Comparison of ENCODE assay signal across 7 cellular contexts in genomic region chr6:44219053-44219814, GRCh38. TPM values are rescaled to one million over a fixed set of nuclear protein-coding genes. Genes with fewer than 3 reads are reported as not detected.
DNase-seq lines count a peak whose midpoint lies in the region; ATAC-seq, FAIRE-seq and TF ChIP-seq lines count a peak whose summit lies in the region.

No MANE protein-coding gene starts in this region.

- H2BK15ac ChIP-seq in H1 (ENCODE audit: low read length) = no peak overlapping the region

- H4K5ac ChIP-seq in H1 (ENCODE audit: insufficient read length, low read depth, low read length) = peak overlapping the region; percentile 47

- no peak overlapping the region for H2AFZ ChIP-seq in H1 (ENCODE audit: low read length)

- H3K9ac ChIP-seq in ES-I3 (ENCODE audit: low read depth, low read length) (peak overlapping the region; percentile 75), HUES48 (ENCODE audit: low read depth, low read length) (peak overlapping the region; percentile 69), SK-N-MC (ENCODE audit: insufficient read length) (peak overlapping the region; percentile 70), H1 (replicated peaks in 1 of 4; ENCODE audit: extremely low read depth in 1 of 4, low read depth in 3 of 4, low read length in 3 of 4) (peak overlapping the region in 3 of 4 experiments; percentile 60 to 76 (median 72); a peak in 6 of 7 replicates)

- peak overlapping the region; percentile 82 for H2BK5ac ChIP-seq in H1 (ENCODE audit: low read depth, low read length)

- peak overlapping the region; percentile 75 for H4K91ac ChIP-seq in H1 (replicated peaks; ENCODE audit: insufficient read length, low read length)

- H3K23me2 ChIP-seq in H1 (ENCODE audit: low read depth, low read length) = peaks cover 10% of the 10 kb centered on the region

- H3K4me3 ChIP-seq in HUES48 (ENCODE audit: low read depth, low read length) (peak overlapping the region; percentile 56), SK-N-MC (peak overlapping the region; percentile 79), H1 (ENCODE audit: extremely low read depth in 1 of 4, insufficient read depth in 2 of 4, low read depth in 3 of 4, low read length in 4 of 4) (peak overlapping the region; percentile 42 to 62 (median 52))

- H2AK5ac ChIP-seq in H1 (ENCODE audit: low read depth, low read length) = peak overlapping the region; percentile 5; the same call in 1 of the 2 replicates

- H3K79me1 ChIP-seq in H1 (ENCODE audit: low read depth, low read length) = no peaks in the 10 kb centered on the region; the same call in 1 of the 2 replicates

- peak in 1 of 2 experiments; percentile 79; a peak in 2 of 3 replicates for TF ChIP-seq POLR2A in H1 (IDR thresholded peaks at IDR 0.05; ENCODE audit: control extremely low read depth in 1 of 2, low read depth in 2 of 2, low read length in 2 of 2)

- H3K36me3 ChIP-seq in ES-I3 (ENCODE audit: insufficient read depth, low read length) (no peaks in the 10 kb centered on the region), HUES48 (ENCODE audit: control insufficient read depth, insufficient read depth, low read length) (no peaks in the 10 kb centered on the region), SK-N-MC (ENCODE audit: insufficient read depth, low read length) (no peaks in the 10 kb centered on the region), H1 (ENCODE audit: control insufficient read depth in 2 of 4, insufficient read depth in 4 of 4, low read length in 3 of 4) (no peaks in the 10 kb centered on the region)

- H3K27ac ChIP-seq in HUES48 (ENCODE audit: low read depth, low read length) (peak overlapping the region; percentile 99), SK-N-MC (peak overlapping the region; percentile 93), H1 (ENCODE audit: low read depth, low read length) (peak overlapping the region; percentile 91), temporal lobe (ENCODE audit: low read depth, low read length) (peak overlapping the region; percentile 45)

- H2BK120ac ChIP-seq in H1 (replicated peaks; ENCODE audit: low read depth, low read length) = peak overlapping the region; percentile 30

- peak; percentile 46 for ATAC-seq in GM19467 (IDR thresholded peaks at IDR 0.05; ENCODE audit: unreplicated experiment)

- H3K4ac ChIP-seq in H1 (replicated peaks; ENCODE audit: insufficient read length, low read depth, low read length) = peak overlapping the region; percentile 63

- CTCF ChIA-PET in H1 (lab: Charles Lee; ENCODE audit: partially characterized antibody) = interaction anchor here (0.6 to 19.4 kb wide), 6 partner anchors 16 to 673 kb away, joined by 3 to 287 read pairs (median 4); no protein-coding TSS in a partner anchor

- H3K56ac ChIP-seq in H1 (replicated peaks; ENCODE audit: insufficient read length, low read depth, low read length) = peak overlapping the region; percentile 83

- peak overlapping the region; percentile 94; the same call in 1 of the 2 replicates for H2BK12ac ChIP-seq in H1 (ENCODE audit: low read depth, low read length)

- no peaks in the 10 kb centered on the region for H3K9me3 ChIP-seq in ES-I3 (ENCODE audit: control insufficient read depth, insufficient read depth, low read length)
- no peaks in the 10 kb centered on the region for H3K9me3 ChIP-seq in HUES48 (ENCODE audit: control insufficient read depth, insufficient read depth, low read length)
- no peaks in the 10 kb centered on the region for H3K9me3 ChIP-seq in SK-N-MC (ENCODE audit: low read depth, low read length)
- H3K9me3 ChIP-seq in H1 (ENCODE audit: insufficient read depth in 2 of 2, low read depth in 1 of 2, low read length in 1 of 2) = no peaks in the 10 kb centered on the region

- H3K27me3 ChIP-seq in HUES48 (ENCODE audit: control insufficient read depth, insufficient read depth, low read length) = no peaks in the 10 kb centered on the region; the same call in 1 of the 2 replicates
- no peaks in the 10 kb centered on the region for H3K27me3 ChIP-seq in H1 (replicated peaks in 1 of 4; ENCODE audit: control insufficient read depth in 3 of 4, extremely low read depth in 1 of 4, insufficient read depth in 3 of 4, low read length in 3 of 4)

- peak in 1 of 2 experiments; percentile 19; a peak in 1 of 4 replicates for TF ChIP-seq RAD21 in H1 (IDR thresholded peaks at IDR 0.05 in 1 of 2, conservative IDR thresholded peaks at IDR 0.05 in 1 of 2; ENCODE audit: low read depth in 2 of 2, low read length in 2 of 2)

- peak in 1 of 2 experiments; percentile 82; a peak in 1 of 3 replicates for TF ChIP-seq EP300 in H1 (IDR thresholded peaks at IDR 0.05; ENCODE audit: borderline replicate concordance in 1 of 2, low read depth in 2 of 2, low read length in 2 of 2)

- peak overlapping the region; percentile 80 for H3K18ac ChIP-seq in H1 (ENCODE audit: extremely low read depth, low read length)

- peaks cover 0 to 3% of the 10 kb centered on the region in 2 experiments; a peak in 2 of 4 replicates for H3K79me2 ChIP-seq in H1 (ENCODE audit: control insufficient read depth in 1 of 2, insufficient read depth in 2 of 2, low read length in 2 of 2)

- no peaks in the 10 kb centered on the region for H4K20me1 ChIP-seq in H1 (replicated peaks in 1 of 2; ENCODE audit: control insufficient read depth in 1 of 2, insufficient read depth in 2 of 2, low read length in 2 of 2)

- TF ChIP-seq CTCF in H1 (IDR thresholded peaks at IDR 0.05; ENCODE audit: control extremely low read depth in 1 of 3, insufficient read depth in 1 of 3, low read depth in 1 of 3, low read length in 3 of 3) = no peak

- no peak overlapping the region for H3K23ac ChIP-seq in H1 (ENCODE audit: insufficient read length)

- peak overlapping the region; percentile 40; the same call in 1 of the 2 replicates for H2BK20ac ChIP-seq in H1 (ENCODE audit: low read length)

- H4K8ac ChIP-seq in H1 (ENCODE audit: extremely low read depth, insufficient read depth, low read length) = peak overlapping the region; percentile 93

- DNase-seq in SK-N-MC (ENCODE audit: low read depth, low spot score) = peak; percentile 35
- DNase-seq in H1 (ENCODE audit: low read depth in 1 of 2, low spot score in 2 of 2) = peak in 1 of 2 experiments; percentile 92
- peak; percentile 87 to 93 for DNase-seq in lung microvascular endothelial cell (ENCODE audit: low read depth in 2 of 2)

- WGBS in H1 (ENCODE audit: extremely low coverage in 1 of 2, insufficient coverage in 1 of 2, insufficient read length in 1 of 2, insufficient replicate concordance in 2 of 2, low coverage in 1 of 2, low lambda C conversion rate in 2 of 2, missing lambda C conversion rate in 1 of 2), 2 experiments = 1% methylated on average over 34 of the region's 45 CpGs; no CpG with 5 or more reads in 1 of the 2 experiments

- H3K4me1 ChIP-seq in ES-I3 (ENCODE audit: insufficient read depth, low read length) = peaks cover 39% of the 10 kb centered on the region
- H3K4me1 ChIP-seq in HUES48 (ENCODE audit: control insufficient read depth, insufficient read depth, low read length) = peaks cover 51% of the 10 kb centered on the region
- peaks cover 24 to 49% (median 32%) of the 10 kb centered on the region in 4 experiments for H3K4me1 ChIP-seq in H1 (replicated peaks in 1 of 4; ENCODE audit: control insufficient read depth in 3 of 4, insufficient read depth in 4 of 4, low read length in 3 of 4)

- H3K4me2 ChIP-seq in H1 (ENCODE audit: insufficient read depth in 1 of 2, low read depth in 2 of 2, low read length in 2 of 2) = peak overlapping the region; percentile 75 to 80

- no peak for FAIRE-seq in H1 (lab: Jason Lieb, UNC)

- POLR2A ChIA-PET in H1 (lab: Charles Lee; ENCODE audit: partially characterized antibody) = interaction anchor here (0.7 to 21.0 kb wide), 19 partner anchors 9 to 103 kb away, joined by 3 to 477 read pairs (median 6); partner anchors contain the start of gene HSP90AB1

- H3K14ac ChIP-seq in H1 (ENCODE audit: insufficient read length) = no peak overlapping the region

RNA-seq across cellular contexts. Expression of gene MYMX, which starts 2.5 kb away (rescaled TPM):
- 4.7 and 5.2 TPM in 2 replicates for total RNA-seq in H1 (2021; fragmentation: NEBNext Ultra II Directional; extraction: Animal tissue kit (Norgen Biotek cat#: 25700))
- 5.3 and 6.9 TPM in 2 replicates for polyA plus RNA-seq in H1 (2011; rRNA removed)
- 6.9 TPM for polyA plus RNA-seq in H1 (2011; cell fraction: cytosol; rRNA removed)
- 8.2 TPM for polyA plus RNA-seq in H1 (2011; cell fraction: nucleus; rRNA removed)
- polyA plus RNA-seq in H1 (2012, experiment 1 of 2) = 7.5 to 8.9 TPM (median 7.9 TPM) in 4 replicates
- polyA plus RNA-seq in H1 (2012, experiment 2 of 2) = 9.3 TPM
- polyA plus RNA-seq in H1 (2013, experiment 1 of 2) = 10.1 TPM
- polyA plus RNA-seq in H1 (2013, experiment 2 of 2) = 10.6 TPM
- polyA minus RNA-seq in H1 (2011; rRNA and poly(A)+ RNA removed) = 3.2 and 3.8 TPM in 2 replicates
- polyA minus RNA-seq in H1 (2011; cell fraction: cytosol; rRNA and poly(A)+ RNA removed) = 5.0 TPM
- 5.1 TPM for polyA minus RNA-seq in H1 (2011; cell fraction: nucleus; rRNA and poly(A)+ RNA removed)
- total RNA-seq in lung microvascular endothelial cell (0.22 TPM in 1 of 2 replicates, not detected in the other), temporal lobe (not detected)

RNA-seq across cellular contexts. Expression of gene SLC29A1, which starts 4.2 kb away (rescaled TPM):
- 187 and 196 TPM in 2 replicates for total RNA-seq in H1 (2021; fragmentation: NEBNext Ultra II Directional; extraction: Animal tissue kit (Norgen Biotek cat#: 25700))
- 558 and 626 TPM in 2 replicates for polyA plus RNA-seq in H1 (2011; rRNA removed)
- polyA plus RNA-seq in H1 (2011; cell fraction: cytosol; rRNA removed) = 409 TPM
- 636 TPM for polyA plus RNA-seq in H1 (2011; cell fraction: nucleus; rRNA removed)
- 210 to 268 TPM (median 256 TPM) in 4 replicates for polyA plus RNA-seq in H1 (2012, experiment 1 of 2)
- 267 TPM for polyA plus RNA-seq in H1 (2012, experiment 2 of 2)
- polyA plus RNA-seq in H1 (2013, experiment 1 of 2) = 396 TPM
- 418 TPM for polyA plus RNA-seq in H1 (2013, experiment 2 of 2)
- 456 and 664 TPM in 2 replicates for polyA minus RNA-seq in H1 (2011; rRNA and poly(A)+ RNA removed)
- 124 TPM for polyA minus RNA-seq in H1 (2011; cell fraction: cytosol; rRNA and poly(A)+ RNA removed)
- 168 TPM for polyA minus RNA-seq in H1 (2011; cell fraction: nucleus; rRNA and poly(A)+ RNA removed)
- total RNA-seq in lung microvascular endothelial cell = 25.3 and 28.6 TPM in 2 replicates
- 5.4 TPM for total RNA-seq in temporal lobe

RNA-seq across cellular contexts. Expression of gene HSP90AB1, which starts 27.7 kb away (rescaled TPM):
- total RNA-seq in H1 (2021; fragmentation: NEBNext Ultra II Directional; extraction: Animal tissue kit (Norgen Biotek cat#: 25700)) = 2,224 and 2,297 TPM in 2 replicates
- 1,244 and 1,564 TPM in 2 replicates for polyA plus RNA-seq in H1 (2011; rRNA removed)
- polyA plus RNA-seq in H1 (2011; cell fraction: cytosol; rRNA removed) = 1,987 TPM
- 1,165 TPM for polyA plus RNA-seq in H1 (2011; cell fraction: nucleus; rRNA removed)
- 2,191 to 2,644 TPM (median 2,404 TPM) in 4 replicates for polyA plus RNA-seq in H1 (2012, experiment 1 of 2)
- 384 TPM for polyA plus RNA-seq in H1 (2012, experiment 2 of 2)
- 1,706 TPM for polyA plus RNA-seq in H1 (2013, experiment 1 of 2)
- polyA plus RNA-seq in H1 (2013, experiment 2 of 2) = 1,654 TPM
- polyA minus RNA-seq in H1 (2011; rRNA and poly(A)+ RNA removed) = 1,724 and 1,899 TPM in 2 replicates
- 850 TPM for polyA minus RNA-seq in H1 (2011; cell fraction: cytosol; rRNA and poly(A)+ RNA removed)
- polyA minus RNA-seq in H1 (2011; cell fraction: nucleus; rRNA and poly(A)+ RNA removed) = 610 TPM
- total RNA-seq in lung microvascular endothelial cell (317 and 430 TPM in 2 replicates), temporal lobe (440 TPM)

RNA-seq across cellular contexts. Expression of gene SLC35B2, which starts 38.1 kb away (rescaled TPM):
- total RNA-seq in H1 (2021; fragmentation: NEBNext Ultra II Directional; extraction: Animal tissue kit (Norgen Biotek cat#: 25700)) = 29.5 and 32.3 TPM in 2 replicates
- polyA plus RNA-seq in H1 (2011; rRNA removed) = 65.0 and 73.7 TPM in 2 replicates
- 49.6 TPM for polyA plus RNA-seq in H1 (2011; cell fraction: cytosol; rRNA removed)
- polyA plus RNA-seq in H1 (2011; cell fraction: nucleus; rRNA removed) = 90.4 TPM
- polyA plus RNA-seq in H1 (2012, experiment 1 of 2) = 26.2 to 41.2 TPM (median 36.7 TPM) in 4 replicates
- polyA plus RNA-seq in H1 (2012, experiment 2 of 2) = 48.9 TPM
- polyA plus RNA-seq in H1 (2013, experiment 1 of 2) = 43.7 TPM
- 43.6 TPM for polyA plus RNA-seq in H1 (2013, experiment 2 of 2)
- 48.1 and 49.1 TPM in 2 replicates for polyA minus RNA-seq in H1 (2011; rRNA and poly(A)+ RNA removed)
- polyA minus RNA-seq in H1 (2011; cell fraction: cytosol; rRNA and poly(A)+ RNA removed) = 21.4 TPM
- 25.3 TPM for polyA minus RNA-seq in H1 (2011; cell fraction: nucleus; rRNA and poly(A)+ RNA removed)
- total RNA-seq in lung microvascular endothelial cell (37.5 and 40.3 TPM in 2 replicates), temporal lobe (23.8 TPM)

RNA-seq across cellular contexts. Expression of gene NFKBIE, which starts 46.1 kb away (rescaled TPM):
- 10.8 and 13.5 TPM in 2 replicates for total RNA-seq in H1 (2021; fragmentation: NEBNext Ultra II Directional; extraction: Animal tissue kit (Norgen Biotek cat#: 25700))
- polyA plus RNA-seq in H1 (2011; rRNA removed) = 19.2 and 22.9 TPM in 2 replicates
- 18.8 TPM for polyA plus RNA-seq in H1 (2011; cell fraction: cytosol; rRNA removed)
- polyA plus RNA-seq in H1 (2011; cell fraction: nucleus; rRNA removed) = 14.3 TPM
- 12.7 to 17.1 TPM (median 13.6 TPM) in 4 replicates for polyA plus RNA-seq in H1 (2012, experiment 1 of 2)
- polyA plus RNA-seq in H1 (2012, experiment 2 of 2) = 17.0 TPM
- 6.2 TPM for polyA plus RNA-seq in H1 (2013, experiment 1 of 2)
- polyA plus RNA-seq in H1 (2013, experiment 2 of 2) = 7.5 TPM
- 7.0 and 9.3 TPM in 2 replicates for polyA minus RNA-seq in H1 (2011; rRNA and poly(A)+ RNA removed)
- 7.8 TPM for polyA minus RNA-seq in H1 (2011; cell fraction: cytosol; rRNA and poly(A)+ RNA removed)
- polyA minus RNA-seq in H1 (2011; cell fraction: nucleus; rRNA and poly(A)+ RNA removed) = 12.2 TPM
- total RNA-seq in lung microvascular endothelial cell (7.6 and 9.9 TPM in 2 replicates), temporal lobe (8.1 TPM)

Comparison
In these comparisons a context has a peak if more than half of its experiments do, and no peak if none do; other contexts are left out.
1. H3K27ac ChIP-seq: peak in every context shown above with its lines; median percentile 99 in HUES48; 93 in SK-N-MC; 91 in H1; 45 in temporal lobe.